In genomic region chr7:148037049-148037448, GRCh38 we compare ENCODE assay signal across 15 cellular contexts.
DNase-seq lines count a peak whose midpoint lies in the region; ATAC-seq lines count a peak whose summit lies in the region.
"Had no signal": no experiment of that assay in that cellular context is flagged by ENCODE, and none has a peak within 500 bp of the region (broad histone marks: within the 10 kb centered on the region; RNA-seq: fewer than 3 reads in every experiment).

No MANE protein-coding gene starts in this region.

- intact Hi-C loops in Right ventricle myocardium superior (cut with DNase I): no loop called here

- DNase-seq in SKM-1 treated with dmso at 0.1 percent for 144 hours (lab: John Stamatoyannopoulos, UW; ENCODE audit: unreplicated experiment) (peak; percentile 5), SKM-1 (lab: John Stamatoyannopoulos, UW; ENCODE audit: unreplicated experiment) (no peak), NOMO-1 (lab: John Stamatoyannopoulos, UW; ENCODE audit: unreplicated experiment in 2 of 2) (peak; percentile 32 to 33), OCI-M1 (lab: John Stamatoyannopoulos, UW) (peak; percentile 85), DMS79 (lab: John Stamatoyannopoulos, UW) (no peak), Right ventricle myocardium superior (no peak)
- DNase-seq: 8988T; AML-193; Caco-2; CD8-positive, alpha-beta memory T cell; DMS53; GOT3; H9 had no signal

- no peak for ATAC-seq in GM21825 (IDR thresholded peaks at IDR 0.05; ENCODE audit: unreplicated experiment)
- no peak for ATAC-seq in Right ventricle myocardium superior (ENCODE audit: poor library complexity)
- ATAC-seq: GM12878 had no signal

Comparison
In these comparisons a context has a peak if more than half of its experiments do, and no peak if none do; other contexts are left out.
1. DNase-seq: peak in SKM-1 treated with dmso at 0.1 percent for 144 hours (single experiment), NOMO-1 (2 of 2) and OCI-M1 (single experiment); none in SKM-1 (single experiment), DMS79 (single experiment) and Right ventricle myocardium superior (single experiment).